ENCODE assay signal across 10 cellular contexts in the genomic region with DNA sequence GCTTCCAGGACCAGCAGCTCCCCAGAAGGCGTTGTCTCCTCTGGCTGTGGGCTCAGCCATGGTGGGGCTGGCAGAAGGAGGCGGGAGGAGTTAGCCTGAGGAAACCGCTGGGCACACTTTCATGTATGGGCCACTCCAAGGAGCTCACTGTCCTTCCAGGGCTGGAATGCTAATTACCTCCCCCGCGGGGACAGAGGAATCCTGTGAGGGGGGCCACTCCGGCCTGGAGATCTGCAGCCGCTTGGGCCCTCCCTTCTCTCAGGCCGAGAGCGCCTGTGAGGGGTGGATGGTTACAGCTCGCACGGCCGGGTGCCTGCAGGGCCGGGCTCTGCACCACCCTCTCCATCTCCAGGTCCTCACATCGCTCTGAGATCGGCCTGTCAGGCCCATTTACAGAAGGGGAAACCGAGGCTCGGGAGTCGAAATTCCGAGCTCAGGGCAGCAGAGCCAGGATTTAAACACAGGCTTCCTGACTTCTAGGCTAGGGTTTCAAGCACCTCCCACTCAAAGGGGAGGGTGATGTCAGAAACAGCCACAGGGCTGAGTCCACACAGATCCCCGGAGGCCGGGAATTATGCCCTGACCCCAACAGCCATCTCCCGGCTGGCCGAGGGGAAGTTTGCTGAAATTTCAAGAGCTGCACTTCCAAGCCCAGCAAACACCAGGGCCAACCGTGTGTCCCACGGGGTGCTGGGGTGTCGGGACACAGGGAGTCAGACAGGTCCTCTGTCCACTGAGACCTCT. TPM values are rescaled to one million over a fixed set of nuclear protein-coding genes. Genes with fewer than 3 reads are reported as not detected.
DNase-seq lines count a peak whose midpoint lies in the region; ATAC-seq and TF ChIP-seq lines count a peak whose summit lies in the region.
"Had no signal": no experiment of that assay in that cellular context is flagged by ENCODE, and none has a peak within 500 bp of the region (broad histone marks: within the 10 kb centered on the region; RNA-seq: fewer than 3 reads in every experiment).

No MANE protein-coding gene starts in this region.

- H3K9me3 Mint-ChIP-seq in nephron: no peaks in the 10 kb centered on the region
- H3K9me3 Mint-ChIP-seq in CD4-positive, alpha-beta T cell: no peaks in the 10 kb centered on the region

- TF ChIP-seq POLR2A in gastroesophageal sphincter (IDR thresholded peaks at IDR 0.05): no peak

- H3K27ac Mint-ChIP-seq in nephron: peak overlapping the region; percentile 59 to 87 (median 63)
- no peak overlapping the region for H3K27ac Mint-ChIP-seq in CD4-positive, alpha-beta T cell

- no peak overlapping the region for H3K4me3 Mint-ChIP-seq in nephron
- H3K4me3 Mint-ChIP-seq in CD4-positive, alpha-beta T cell: no peak overlapping the region

- 73% methylated on average over 26 of the region's 26 CpGs for WGBS in SK-N-SH (ENCODE audit: low lambda C conversion rate)
- WGBS in gastroesophageal sphincter (ENCODE audit: low coverage in 1 of 2), 2 donors: 17 to 60% methylated on average over 3 to 7 of the region's 26 CpGs

- peak; percentile 40 for ATAC-seq in gastroesophageal sphincter
- no peak for ATAC-seq in CD4-positive, alpha-beta T cell (ENCODE audit: poor library complexity)

- H3K27me3 Mint-ChIP-seq in nephron (ENCODE audit: low read depth): peaks cover 7% of the 10 kb centered on the region
- no peaks in the 10 kb centered on the region for H3K27me3 Mint-ChIP-seq in CD4-positive, alpha-beta T cell

- H3K4me2 ChIP-seq in SK-N-SH (0 out of 2 replicates have a peak overlapping the region, but pooled peaks have one; percentile 15), PC-9 (no peak overlapping the region)

- POLR2A ChIA-PET in SK-N-SH (lab: Yijun Ruan, JAX): no interaction called here
- POLR2A ChIA-PET in CD4-positive, alpha-beta T cell (lab: Charles Lee): no interaction called here
- POLR2A ChIA-PET in PC-9 (lab: Charles Lee; ENCODE audit: unreplicated experiment): no interaction called here

- H3K9me2 ChIP-seq in SK-N-SH (no peaks in the 10 kb centered on the region), PC-9 (ENCODE audit: insufficient read depth) (no peaks in the 10 kb centered on the region)

- TF ChIP-seq RAD21 in SK-N-SH (IDR thresholded peaks at IDR 0.05; ENCODE audit: low read length): no peak

- no peak overlapping the region for H3K9ac ChIP-seq in SK-N-SH

- TF ChIP-seq CTCF in AG10803 (conservative IDR thresholded peaks at IDR 0.05; ENCODE audit: low read length) (no peak), SK-N-SH (IDR thresholded peaks at IDR 0.05) (no peak), gastroesophageal sphincter (IDR thresholded peaks at IDR 0.05) (no peak), nephron (IDR thresholded peaks at IDR 0.05; ENCODE audit: unreplicated experiment in 3 of 3) (no peak), PC-9 (conservative IDR thresholded peaks at IDR 0.05) (no peak)
- TF ChIP-seq CTCF in CD4-positive, alpha-beta T cell (IDR thresholded peaks at IDR 0.05): no peak

- no peaks in the 10 kb centered on the region for H3K9me3 ChIP-seq in SK-N-SH
- H3K9me3 ChIP-seq in gastroesophageal sphincter: no peaks in the 10 kb centered on the region
- no peaks in the 10 kb centered on the region for H3K9me3 ChIP-seq in CD4-positive, alpha-beta T cell (ENCODE audit: control insufficient read depth, low read length)
- no peaks in the 10 kb centered on the region for H3K9me3 ChIP-seq in PC-9 (ENCODE audit: insufficient read depth, low read depth)

- intact Hi-C loops in CD4-positive, alpha-beta T cell (cut with DNase I, micrococcal nuclease): no loop called here
- intact Hi-C loops in PC-9 (cut with micrococcal nuclease; ENCODE audit: unreplicated experiment): no loop called here

- no peaks in the 10 kb centered on the region for H3K79me2 ChIP-seq in SK-N-SH (ENCODE audit: insufficient read depth)
- H3K79me2 ChIP-seq in PC-9 (ENCODE audit: low read depth): no peaks in the 10 kb centered on the region

- CTCF ChIA-PET in SK-N-SH (lab: Yijun Ruan, JAX) (interaction anchor here (1.2 kb wide), 1 partner anchor 11 kb away, joined by 3 read pairs; no protein-coding TSS in a partner anchor), PC-9 (lab: Charles Lee) (no interaction called here)
- CTCF ChIA-PET in CD4-positive, alpha-beta T cell (lab: Charles Lee): no interaction called here

- no peaks in the 10 kb centered on the region for H3F3A ChIP-seq in SK-N-SH (replicated peaks; ENCODE audit: insufficient read depth)
- no peaks in the 10 kb centered on the region for H3F3A ChIP-seq in PC-9 (ENCODE audit: insufficient read depth, low read depth)

- BruUV-seq in PC-9 (replicated peaks; lab: Mats Ljungman, UMichigan): no TSS peak

- no peak overlapping the region for H2AFZ ChIP-seq in SK-N-SH (ENCODE audit: low read depth)
- H2AFZ ChIP-seq in PC-9: no peak overlapping the region

- H3K27me3 ChIP-seq in SK-N-SH (ENCODE audit: insufficient read depth) (no peaks in the 10 kb centered on the region), gastroesophageal sphincter (peaks cover 2% of the 10 kb centered on the region), PC-9 (ENCODE audit: insufficient read depth, low read depth) (peaks cover 51% of the 10 kb centered on the region)
- H3K27me3 ChIP-seq in CD4-positive, alpha-beta T cell (ENCODE audit: control insufficient read depth, insufficient read depth, low read length): no peaks in the 10 kb centered on the region

- DNase-seq in AG10803 (ENCODE audit: low read depth) (peak; percentile 32), SK-N-SH (no peak), T-helper 9 cell (no peak), PC-9 (no peak)
- DNase-seq in CD4-positive, alpha-beta T cell: no peak
- no peak for DNase-seq in stimulated activated CD4-positive, alpha-beta T cell treated with anti-CD3 and anti-CD28 coated beads, Interleukin-2, amount 100 ng/mL, for 48 hours
- DNase-seq: KG1, NCI-H510A had no signal

- TF ChIP-seq EP300 in SK-N-SH (IDR thresholded peaks at IDR 0.05; ENCODE audit: borderline replicate concordance in 1 of 2, low read depth in 1 of 2, low read length in 1 of 2): no peak
- TF ChIP-seq EP300 in gastroesophageal sphincter (IDR thresholded peaks at IDR 0.05): no peak

- H3K36me3 ChIP-seq in SK-N-SH (replicated peaks in 1 of 2; ENCODE audit: control insufficient read depth in 1 of 2, insufficient read depth in 2 of 2, low read length in 1 of 2): no peaks in the 10 kb centered on the region
- H3K36me3 ChIP-seq in gastroesophageal sphincter: no peaks in the 10 kb centered on the region
- H3K36me3 ChIP-seq in PC-9 (ENCODE audit: low read depth): no peaks in the 10 kb centered on the region

- H3K27ac ChIP-seq in SK-N-SH (ENCODE audit: low read depth in 2 of 2, low read length in 1 of 2): no peak overlapping the region
- peak overlapping the region in 3 of 4 donors; percentile 7 to 44 (median 26) for H3K27ac ChIP-seq in gastroesophageal sphincter
- H3K27ac ChIP-seq in CD4-positive, alpha-beta T cell (ENCODE audit: low read depth, low read length): no peak overlapping the region
- H3K27ac ChIP-seq in PC-9: no peak overlapping the region

- no peaks in the 10 kb centered on the region for H3K36me3 Mint-ChIP-seq in nephron (ENCODE audit: low read depth)
- no peaks in the 10 kb centered on the region for H3K36me3 Mint-ChIP-seq in CD4-positive, alpha-beta T cell (ENCODE audit: low read depth)

- H3K4me1 ChIP-seq in SK-N-SH (ENCODE audit: control insufficient read depth in 1 of 2, insufficient read depth in 2 of 2, low read depth in 1 of 2, low read length in 1 of 2) (peaks cover 2 to 6% of the 10 kb centered on the region in 2 experiments; a peak in 2 of 4 replicates), gastroesophageal sphincter (peaks cover 0 to 38% (median 14%) of the 10 kb centered on the region in 3 donors), PC-9 (replicated peaks; ENCODE audit: insufficient read depth) (no peaks in the 10 kb centered on the region)

- H3K4me1 Mint-ChIP-seq in nephron: peaks cover 28% of the 10 kb centered on the region
- H3K4me1 Mint-ChIP-seq in CD4-positive, alpha-beta T cell (ENCODE audit: low read depth): no peaks in the 10 kb centered on the region

- H4K20me1 ChIP-seq in SK-N-SH (ENCODE audit: insufficient read depth): no peaks in the 10 kb centered on the region
- no peaks in the 10 kb centered on the region for H4K20me1 ChIP-seq in PC-9 (ENCODE audit: insufficient read depth)

- H3K4me3 ChIP-seq in AG10803 (ENCODE audit: low read length) (no peak overlapping the region), SK-N-SH (ENCODE audit: low read depth in 2 of 2, low read length in 1 of 2) (no peak overlapping the region), gastroesophageal sphincter (peak overlapping the region in 1 of 2 donors; percentile 10), PC-9 (no peak overlapping the region)

TF ChIP-seq in SK-N-SH, 30 proteins besides CTCF, POLR2A, EP300 and RAD21 (continues in another document):
- TF ChIP-seq TAF1 (IDR thresholded peaks at IDR 0.05; ENCODE audit: borderline replicate concordance, low read depth, low read length) (no peak), CHD2 (IDR thresholded peaks at IDR 0.05; ENCODE audit: low read length, partially characterized antibody) (no peak), EZH2phosphoT487 (IDR thresholded peaks at IDR 0.05; ENCODE audit: borderline replicate concordance, low read depth) (no peak), GATA2 (CRISPR knock-in tag; IDR thresholded peaks at IDR 0.05) (no peak), GABPA (IDR thresholded peaks at IDR 0.05; ENCODE audit: low read depth) (no peak), MXI1 (IDR thresholded peaks at IDR 0.05; ENCODE audit: low read depth, low read length) (no peak), FOXM1 (IDR thresholded peaks at IDR 0.05; ENCODE audit: low read depth) (no peak), FOSL2 (IDR thresholded peaks at IDR 0.05; ENCODE audit: borderline replicate concordance, low read depth) (no peak)

RNA-seq across cellular contexts. Expression of gene PDGFA, which starts 59.1 kb away (rescaled TPM):
- 13.5 and 18.9 TPM in 2 replicates for polyA plus RNA-seq in SK-N-SH (2012; rRNA removed)
- polyA plus RNA-seq in SK-N-SH (2012; cell fraction: cytosol; rRNA removed): 6.8 and 9.8 TPM in 2 replicates
- polyA plus RNA-seq in SK-N-SH (2012; cell fraction: nucleus; rRNA removed): 36.8 and 43.2 TPM in 2 replicates
- total RNA-seq in gastroesophageal sphincter: 100 to 1,000 TPM in 2 of 4 donors, 10 to 100 TPM in 2; 66.0 to 162 (median 120) TPM
- under 1 TPM; 0.55 to 0.70 TPM for total RNA-seq in CD4-positive, alpha-beta T cell
- total RNA-seq in PC-9 (2021): 23.6 and 32.5 TPM in 2 replicates

Comparison
In these comparisons a context has a peak if more than half of its experiments do, and no peak if none do; other contexts are left out.
1. H3K27ac ChIP-seq: peak in gastroesophageal sphincter (3 of 4); none in SK-N-SH (0 of 2), CD4-positive, alpha-beta T cell (single experiment) and PC-9 (single experiment).
2. RNA of gene PDGFA, which starts 59.1 kb away (total RNA-seq): 66.0 to 162 TPM in gastroesophageal sphincter and 23.6 to 32.5 TPM in PC-9; 0.55 to 0.70 TPM in CD4-positive, alpha-beta T cell; every median in the first group is over 10 times any median in the second.